Comparison of ENCODE assay signal across 14 cellular contexts in genomic region chr3:60610441-60611112, GRCh38.
DNase-seq lines count a peak whose midpoint lies in the region; ATAC-seq and TF ChIP-seq lines count a peak whose summit lies in the region.
"Had no signal": no experiment of that assay in that cellular context is flagged by ENCODE, and none has a peak within 500 bp of the region (broad histone marks: within the 10 kb centered on the region; RNA-seq: fewer than 3 reads in every experiment).

No MANE protein-coding gene starts in this region.

- H3K4me3 ChIP-seq in gastrocnemius medialis (no peak overlapping the region), OCI-LY7 (ENCODE audit: low read depth, low read length, poor library complexity, severe bottlenecking) (no peak overlapping the region)
- H3K4me3 ChIP-seq: ovary had no signal

- no peak overlapping the region for H3K27ac Mint-ChIP-seq in WTC11
- H3K27ac Mint-ChIP-seq in activated CD4-positive, alpha-beta memory T cell treated with anti-CD3 and anti-CD28 coated beads, Interleukin-2, amount 10 ng/mL, durations not matched to agents 7 days and 5 days = no peak overlapping the region
- H3K27ac Mint-ChIP-seq: activated CD4-positive, alpha-beta T cell treated with anti-CD3 and anti-CD28 coated beads for 36 hours; activated naive CD4-positive, alpha-beta T cell treated with anti-CD3 and anti-CD28 coated beads for 36 hours had no signal

- no peaks in the 10 kb centered on the region for H4K20me1 ChIP-seq in OCI-LY7 (ENCODE audit: insufficient read depth, low read length)

- TF ChIP-seq POLR2A in gastrocnemius medialis (IDR thresholded peaks at IDR 0.05) = no peak

- no TSS peak for BruUV-seq in OCI-LY7 (replicated peaks; lab: Mats Ljungman, UMichigan)

- TF ChIP-seq CTCF in WTC11 (IDR thresholded peaks at IDR 0.05) (no peak), gastrocnemius medialis (IDR thresholded peaks at IDR 0.05 in 4 of 5, conservative IDR thresholded peaks at IDR 0.05 in 1 of 5) (no peak), OCI-LY7 (conservative IDR thresholded peaks at IDR 0.05; ENCODE audit: low read length) (no peak)

- in situ Hi-C loops in G401 (cut with HindIII; ENCODE audit: low sequenced_read_pairs) (no loop called here), gastrocnemius medialis (cut with MboI; ENCODE audit: low sequenced_read_pairs in 4 of 4) (no loop called here)

- H3K27ac ChIP-seq in gastrocnemius medialis (no peak overlapping the region), OCI-LY7 (ENCODE audit: low read depth, low read length, poor library complexity, severe bottlenecking) (no peak overlapping the region)
- H3K27ac ChIP-seq: KMS-11, ovary had no signal

- no peaks in the 10 kb centered on the region for H3K9me2 ChIP-seq in OCI-LY7 (ENCODE audit: insufficient read depth, low read length)

- no peak overlapping the region for H3K4me3 Mint-ChIP-seq in WTC11
- no peak overlapping the region for H3K4me3 Mint-ChIP-seq in activated CD4-positive, alpha-beta memory T cell treated with anti-CD3 and anti-CD28 coated beads, Interleukin-2, amount 10 ng/mL, durations not matched to agents 7 days and 5 days
- H3K4me3 Mint-ChIP-seq: activated CD4-positive, alpha-beta T cell treated with anti-CD3 and anti-CD28 coated beads for 36 hours; activated naive CD4-positive, alpha-beta T cell treated with anti-CD3 and anti-CD28 coated beads for 36 hours had no signal

- peak; percentile 14 for DNase-seq in G401 (ENCODE audit: low spot score)
- DNase-seq in WTC11 (ENCODE audit: low spot score) = no peak
- DNase-seq in Right ventricle myocardium superior = peak; percentile 87
- DNase-seq in gastrocnemius medialis = peak; percentile 63 to 73
- DNase-seq in activated CD4-positive, alpha-beta T cell treated with anti-CD3 and anti-CD28 coated beads, Interleukin-2, amount 50 U/mL, for 48 hours = no peak
- no peak for DNase-seq in activated CD4-positive, alpha-beta memory T cell treated with anti-CD3 and anti-CD28 coated beads, Interleukin-2, amount 10 ng/mL, durations not matched to agents 7 days and 5 days
- no peak for DNase-seq in OCI-LY7 (ENCODE audit: low spot score)
- DNase-seq: activated CD4-positive, alpha-beta T cell treated with anti-CD3 and anti-CD28 coated beads for 36 hours; activated naive CD4-positive, alpha-beta T cell treated with anti-CD3 and anti-CD28 coated beads for 36 hours; Calu3; SIG-M5 had no signal

- intact Hi-C loops in Right ventricle myocardium superior (cut with DNase I) (no loop called here), gastrocnemius medialis (cut with DNase I; ENCODE audit: low total_unique reads) (no loop called here), OCI-LY7 (cut with micrococcal nuclease; ENCODE audit: unreplicated experiment) (no loop called here)

- H3K9me3 ChIP-seq in gastrocnemius medialis (no peaks in the 10 kb centered on the region), OCI-LY7 (ENCODE audit: low read length) (no peaks in the 10 kb centered on the region)
- H3K9me3 ChIP-seq: ovary had no signal

- H3K79me2 ChIP-seq in OCI-LY7 (ENCODE audit: insufficient read depth, low read depth, low read length) = no peaks in the 10 kb centered on the region

- H3K36me3 Mint-ChIP-seq in WTC11 = 0 out of 2 replicates have a peak, but pooled peaks cover 6% of the 10 kb centered on the region
- H3K36me3 Mint-ChIP-seq in activated CD4-positive, alpha-beta memory T cell treated with anti-CD3 and anti-CD28 coated beads, Interleukin-2, amount 10 ng/mL, durations not matched to agents 7 days and 5 days (ENCODE audit: low read depth) = no peaks in the 10 kb centered on the region

- H3K4me1 Mint-ChIP-seq in WTC11 = peaks cover 9% of the 10 kb centered on the region
- H3K4me1 Mint-ChIP-seq in activated CD4-positive, alpha-beta memory T cell treated with anti-CD3 and anti-CD28 coated beads, Interleukin-2, amount 10 ng/mL, durations not matched to agents 7 days and 5 days = no peaks in the 10 kb centered on the region

- H2AFZ ChIP-seq in OCI-LY7 (ENCODE audit: low read length) = no peak overlapping the region

- ATAC-seq in WTC11 = no peak
- peak; percentile 97 for ATAC-seq in Right ventricle myocardium superior (ENCODE audit: poor library complexity)
- peak; percentile 77 to 95 for ATAC-seq in gastrocnemius medialis
- ATAC-seq in GM18498 (IDR thresholded peaks at IDR 0.05; ENCODE audit: unreplicated experiment) = no peak
- ATAC-seq: activated CD4-positive, alpha-beta T cell treated with anti-CD3 and anti-CD28 coated beads for 36 hours had no signal

- no peaks in the 10 kb centered on the region for H3K27me3 ChIP-seq in gastrocnemius medialis
- H3K27me3 ChIP-seq: ovary had no signal

- H3K4me1 ChIP-seq in gastrocnemius medialis (peaks cover 0 to 4% of the 10 kb centered on the region in 2 donors), OCI-LY7 (ENCODE audit: insufficient read depth, low read length, poor library complexity, severe bottlenecking) (no peaks in the 10 kb centered on the region)

- POLR2A ChIA-PET in WTC11 (lab: Charles Lee) = no interaction called here
- POLR2A ChIA-PET in activated CD4-positive, alpha-beta memory T cell treated with anti-CD3 and anti-CD28 coated beads, Interleukin-2, amount 10 ng/mL, durations not matched to agents 7 days and 5 days (lab: Charles Lee) = no interaction called here
- POLR2A ChIA-PET in OCI-LY7 (lab: Charles Lee) = no interaction called here

- H3K9me3 Mint-ChIP-seq in WTC11 = peaks cover 19% of the 10 kb centered on the region
- H3K9me3 Mint-ChIP-seq in activated CD4-positive, alpha-beta memory T cell treated with anti-CD3 and anti-CD28 coated beads, Interleukin-2, amount 10 ng/mL, durations not matched to agents 7 days and 5 days = peaks cover 4% of the 10 kb centered on the region
- H3K9me3 Mint-ChIP-seq: activated naive CD4-positive, alpha-beta T cell treated with anti-CD3 and anti-CD28 coated beads for 36 hours had no signal

- H3K27me3 Mint-ChIP-seq in WTC11 (ENCODE audit: low read depth) = no peaks in the 10 kb centered on the region
- no peaks in the 10 kb centered on the region for H3K27me3 Mint-ChIP-seq in activated CD4-positive, alpha-beta memory T cell treated with anti-CD3 and anti-CD28 coated beads, Interleukin-2, amount 10 ng/mL, durations not matched to agents 7 days and 5 days
- H3K27me3 Mint-ChIP-seq: activated CD4-positive, alpha-beta T cell treated with anti-CD3 and anti-CD28 coated beads for 36 hours had no signal

- CTCF ChIA-PET in WTC11 (lab: Charles Lee) = interaction anchor here (0.6 kb wide), 1 partner anchor 20 kb away, joined by 3 read pairs; no protein-coding TSS in a partner anchor
- CTCF ChIA-PET in activated CD4-positive, alpha-beta memory T cell treated with anti-CD3 and anti-CD28 coated beads, Interleukin-2, amount 10 ng/mL, durations not matched to agents 7 days and 5 days (lab: Charles Lee) = interaction anchor here (1.0 kb wide), 1 partner anchor 36 kb away, joined by 3 read pairs; no protein-coding TSS in a partner anchor
- CTCF ChIA-PET in OCI-LY7 (lab: Charles Lee; ENCODE audit: unreplicated experiment) = no interaction called here

- H3K36me3 ChIP-seq in gastrocnemius medialis (no peaks in the 10 kb centered on the region), OCI-LY7 (ENCODE audit: insufficient read depth, low read length) (no peaks in the 10 kb centered on the region)
- H3K36me3 ChIP-seq: ovary had no signal

- no peak overlapping the region for H3K4me2 ChIP-seq in OCI-LY7 (ENCODE audit: low read length)
- H3K4me2 ChIP-seq: KMS-11 had no signal

TF ChIP-seq in WTC11, 78 proteins besides CTCF, POLR2A, EP300 and RAD21:
- TF ChIP-seq ZNF219 (CRISPR knock-in tag; IDR thresholded peaks at IDR 0.05; ENCODE audit: borderline replicate concordance) (no peak), HMGA2 (CRISPR knock-in tag; IDR thresholded peaks at IDR 0.05) (no peak), PRDM15 (CRISPR knock-in tag; IDR thresholded peaks at IDR 0.05) (peak; percentile 65), MXD4 (CRISPR knock-in tag; IDR thresholded peaks at IDR 0.05; ENCODE audit: borderline replicate concordance) (no peak)

Comparison
In these comparisons a context has a peak if more than half of its experiments do, and no peak if none do; other contexts are left out.
1. DNase-seq: peak in G401 (single experiment), Right ventricle myocardium superior (single experiment) and gastrocnemius medialis (2 of 2); none in WTC11 (single experiment), activated CD4-positive, alpha-beta T cell treated with anti-CD3 and anti-CD28 coated beads, Interleukin-2, amount 50 U/mL, for 48 hours (0 of 2), activated CD4-positive, alpha-beta memory T cell treated with anti-CD3 and anti-CD28 coated beads, Interleukin-2, amount 10 ng/mL, durations not matched to agents 7 days and 5 days (single experiment) and OCI-LY7 (single experiment).
2. ATAC-seq: peak in Right ventricle myocardium superior (single experiment) and gastrocnemius medialis (2 of 2); none in WTC11 (single experiment) and GM18498 (single experiment).